In genomic region chr2:178523596-178524134, GRCh38 we compare ENCODE assay signal across 9 cellular contexts. TPM values are rescaled to one million over a fixed set of nuclear protein-coding genes. Genes with fewer than 3 reads are reported as not detected.
DNase-seq lines count a peak whose midpoint lies in the region; ATAC-seq and TF ChIP-seq lines count a peak whose summit lies in the region.
"Had no signal": no experiment of that assay in that cellular context is flagged by ENCODE, and none has a peak within 500 bp of the region (broad histone marks: within the 10 kb centered on the region; RNA-seq: fewer than 3 reads in every experiment).

No MANE protein-coding gene starts in this region.

- no peaks in the 10 kb centered on the region for H4K20me1 ChIP-seq in mammary epithelial cell (ENCODE audit: insufficient read depth, low read length)

- H3K4me2 ChIP-seq in mammary epithelial cell (ENCODE audit: insufficient read depth, low read depth, low read length) = peak overlapping the region; percentile 68

- H3K27me3 Mint-ChIP-seq in memory B cell = no peaks in the 10 kb centered on the region

- WGBS in mammary epithelial cell (ENCODE audit: low coverage, missing lambda C conversion rate) = 58% methylated on average over 8 of the region's 8 CpGs
- 34 to 37% methylated on average over 8 of the region's 8 CpGs for WGBS in aorta, 2 donors

- no peaks in the 10 kb centered on the region for H3K9me3 ChIP-seq in mammary epithelial cell (replicated peaks; ENCODE audit: insufficient read depth, low read length)
- no peaks in the 10 kb centered on the region for H3K9me3 ChIP-seq in aorta (ENCODE audit: control insufficient read depth, low read length)
- H3K9me3 ChIP-seq: SJSA1 had no signal

- dilution Hi-C loops in mammary epithelial cell (cut with HindIII; ENCODE audit: low sequenced_read_pairs) = loop anchor here (5.0 kb wide), 1 partner anchor 56 kb away; no protein-coding TSS in a partner anchor

- peak overlapping the region; percentile 91 for H3K27ac Mint-ChIP-seq in memory B cell

- peaks cover 22% of the 10 kb centered on the region for H3K36me3 Mint-ChIP-seq in memory B cell

- H3K36me3 ChIP-seq in mammary epithelial cell (ENCODE audit: insufficient read depth, low read length) (no peaks in the 10 kb centered on the region), aorta (ENCODE audit: control insufficient read depth in 1 of 2, insufficient read depth in 2 of 2, low read length in 1 of 2) (no peaks in the 10 kb centered on the region)
- H3K36me3 ChIP-seq: SJSA1 had no signal

- no TSS peak for BruUV-seq in mammary epithelial cell (replicated peaks; lab: Mats Ljungman, UMichigan)

- ATAC-seq in HG03354 (IDR thresholded peaks at IDR 0.05; ENCODE audit: poor library complexity, severe bottlenecking, unreplicated experiment) (peak; percentile 16), memory B cell (ENCODE audit: low read depth) (no peak), aorta (ENCODE audit: low FRiP score) (no peak)

- DNase-seq in GM12864 (ENCODE audit: low read depth) (no peak), mammary epithelial cell (no peak), memory B cell (ENCODE audit: low spot score in 2 of 2) (no peak), aorta (no peak), DMS153 (lab: John Stamatoyannopoulos, UW) (no peak), NCI-H1105 (lab: John Stamatoyannopoulos, UW) (no peak)
- no peak for DNase-seq in stimulated activated CD4-positive, alpha-beta T cell treated with anti-CD3 and anti-CD28 coated beads, Interleukin-15, amount 100 ng/mL, for 24 hours

- peak overlapping the region; percentile 44 for H3K27ac ChIP-seq in mammary epithelial cell (ENCODE audit: insufficient read depth, low read depth, low read length)
- H3K27ac ChIP-seq in aorta (ENCODE audit: low read depth in 1 of 2, low read length in 2 of 2) = no peak overlapping the region
- H3K27ac ChIP-seq: SJSA1 had no signal

- peaks cover 32% of the 10 kb centered on the region for H3K79me2 ChIP-seq in mammary epithelial cell (ENCODE audit: insufficient read depth, low read length)

- intact Hi-C loops in mammary epithelial cell (cut with micrococcal nuclease) = loop anchor here (1.0 to 2.0 kb wide), 3 partner anchors 44 to 411 kb away; partner anchors contain the start of gene RBM45
- intact Hi-C loops in aorta (cut with DNase I) = loop anchor here in 1 of 2 donors (5.0 kb wide), 2 partner anchors 41 to 71 kb away; partner anchors contain the start of genes PJVK, PLEKHA3 and PRKRA

- H3K4me3 ChIP-seq in GM12864 (ENCODE audit: low read depth, low read length) = peak overlapping the region; percentile 80
- peak overlapping the region; percentile 35 to 65 (median 61) for H3K4me3 ChIP-seq in mammary epithelial cell (replicated peaks in 1 of 3; ENCODE audit: insufficient read depth in 1 of 3, low read depth in 2 of 3, low read length in 3 of 3)
- peak overlapping the region; percentile 66 to 84 for H3K4me3 ChIP-seq in aorta (ENCODE audit: low read length in 2 of 2)
- H3K4me3 ChIP-seq: SJSA1 had no signal

- H3K27me3 ChIP-seq in mammary epithelial cell (ENCODE audit: insufficient read depth, low read length) (no peaks in the 10 kb centered on the region), aorta (ENCODE audit: control insufficient read depth in 1 of 2, insufficient read depth in 2 of 2, low read length in 1 of 2) (no peaks in the 10 kb centered on the region)
- H3K27me3 ChIP-seq: SJSA1 had no signal

- peaks cover 1% of the 10 kb centered on the region for H3K9me3 Mint-ChIP-seq in memory B cell

- peaks cover 22% of the 10 kb centered on the region for H3K4me1 Mint-ChIP-seq in memory B cell

- TF ChIP-seq CTCF in GM12864 (IDR thresholded peaks at IDR 0.05; ENCODE audit: low read depth, low read length, missing control alignments) = no peak
- TF ChIP-seq CTCF in mammary epithelial cell (conservative IDR thresholded peaks at IDR 0.05 in 1 of 2, IDR thresholded peaks at IDR 0.05 in 1 of 2; ENCODE audit: extremely low read depth in 1 of 2, insufficient read depth in 1 of 2, low read depth in 1 of 2, low read length in 2 of 2) = no peak

- in situ Hi-C loops in mammary epithelial cell (cut with MboI; ENCODE audit: low sequenced_read_pairs in 2 of 2) = no loop called here

- H3K4me1 ChIP-seq in mammary epithelial cell (ENCODE audit: insufficient read depth, low read length) (peaks cover 2% of the 10 kb centered on the region), aorta (ENCODE audit: control insufficient read depth in 1 of 2, insufficient read depth in 2 of 2, low read length in 2 of 2) (no peaks in the 10 kb centered on the region)
- H3K4me1 ChIP-seq: SJSA1 had no signal

- H2AFZ ChIP-seq in mammary epithelial cell (ENCODE audit: low read depth, low read length) = peak overlapping the region; percentile 84

- peak overlapping the region; percentile 89 for H3K4me3 Mint-ChIP-seq in memory B cell

- H3K9ac ChIP-seq in mammary epithelial cell (ENCODE audit: insufficient read depth, low read length) = peak overlapping the region; percentile 71

- CTCF ChIA-PET in mammary epithelial cell (lab: Charles Lee; ENCODE audit: low non-redundant PET) = no interaction called here

RNA-seq across cellular contexts. Expression of gene PLEKHA3, which starts 43.4 kb away (rescaled TPM):
- 10 to 100 TPM in 1 of 2 donors, 1 to 10 TPM in 1; 6.0 to 29.7 TPM for total RNA-seq in mammary epithelial cell
- 7.9 TPM for polyA plus RNA-seq in mammary epithelial cell
- polyA minus RNA-seq in mammary epithelial cell = 24.0 TPM
- 10 to 100 TPM; 41.2 to 43.9 TPM for total RNA-seq in aorta
- 1 to 10 TPM; 3.1 to 3.9 TPM for polyA plus RNA-seq in aorta

RNA-seq across cellular contexts. Expression of gene FKBP7, which starts 45.3 kb away (rescaled TPM):
- total RNA-seq in mammary epithelial cell = 1 to 10 TPM; 1.6 to 2.3 TPM
- polyA plus RNA-seq in mammary epithelial cell = 2.7 TPM
- not detected for polyA minus RNA-seq in mammary epithelial cell
- 10 to 100 TPM; 23.6 to 28.0 TPM for total RNA-seq in aorta
- polyA plus RNA-seq in aorta = 10 to 100 TPM; 12.8 to 41.5 TPM

Comparison
In these comparisons a context has a peak if more than half of its experiments do, and no peak if none do; other contexts are left out.
1. RNA of gene FKBP7, which starts 45.3 kb away (total RNA-seq): 23.6 to 28.0 TPM in aorta; 1.6 to 2.3 TPM in mammary epithelial cell; every median in the first group is over 4 times any median in the second.
2. Peak in every context shown above with its lines, with median percentiles within 50 percentile points of each other: H3K4me3 ChIP-seq.